ENCODE assay signal across 33 cellular contexts in genomic region chr7:95338832-95339231, GRCh38. TPM values are rescaled to one million over a fixed set of nuclear protein-coding genes. Genes with fewer than 3 reads are reported as not detected.
"Had no signal": no experiment of that assay in that cellular context is flagged by ENCODE, and none has a peak within 500 bp of the region (broad histone marks: within the 10 kb centered on the region; RNA-seq: fewer than 3 reads in every experiment).

No MANE protein-coding gene starts in this region.

- ATAC-seq: naive thymus-derived CD8-positive, alpha-beta T cell; natural killer cell treated with Interleukin-12 subunit alpha and Interleukin-12 subunit beta and Interleukin-15 and Interleukin-18, amount 100 ng/mL, for 72 hours; pancreas; right cardiac atrium; sciatic nerve; stimulated activated memory B cell treated with anti-CD40 and anti-IgM and Interleukin-4, amounts not matched to agents 10 μg/mL and 1 μg/mL and 100 μg/mL, for 72 hours; stimulated activated naive CD8-positive, alpha-beta T cell treated with anti-CD3 and anti-CD28 coated beads, Interleukin-15, amount 100 ng/mL, for 72 hours; stimulated activated naive CD8-positive, alpha-beta T cell treated with anti-CD3 and anti-CD28 coated beads, Interleukin-15, Interleukin-2, amounts not matched to agents 100 U/mL and 50 U/mL, for 24 hours; upper lobe of right lung had no signal

- H3K27ac ChIP-seq: neutrophil, pancreas, prostate gland, skin epidermis, spleen, suprapubic skin, testis, tibial artery, transverse colon, upper lobe of right lung, uterus had no signal

- H3K4me2 ChIP-seq: smooth muscle cell had no signal

- H3K4me3 ChIP-seq: pancreas, prostate gland, skin epidermis, smooth muscle cell, spleen, suprapubic skin, testis, tibial artery, transverse colon, upper lobe of right lung, uterus had no signal

- DNase-seq: naive thymus-derived CD8-positive, alpha-beta T cell; nephron progenitor cell; nucleus accumbens; pancreas; right cardiac atrium; spleen; stimulated activated CD4-positive, alpha-beta T cell treated with anti-CD3 and anti-CD28 coated beads, Interleukin-12 subunit alpha, Interleukin-12 subunit beta, amount 100 ng/mL, for 4 hours; stimulated activated CD4-positive, alpha-beta T cell treated with anti-CD3 and anti-CD28 coated beads, Interleukin-1b, Interleukin-23, amount 100 ng/mL, for 48 hours; stimulated activated CD4-positive, alpha-beta T cell treated with anti-CD3 and anti-CD28 coated beads, Interleukin-4, amount 100 ng/mL, for 1 hour; stimulated activated CD4-positive, alpha-beta T cell treated with anti-CD3 and anti-CD28 coated beads, Interleukin-4, amount 100 ng/mL, for 4 hours; stimulated activated CD8-positive, alpha-beta memory T cell treated with anti-CD3 and anti-CD28 coated beads, Interleukin-4, amount 100 ng/mL, for 48 hours; stimulated activated naive CD4-positive, alpha-beta T cell; stimulated activated naive CD8-positive, alpha-beta T cell treated with anti-CD3 and anti-CD28 coated beads, Interleukin-15, amount 100 ng/mL, for 72 hours; stimulated activated naive CD8-positive, alpha-beta T cell treated with anti-CD3 and anti-CD28 coated beads, Interleukin-15, Interleukin-2, amounts not matched to agents 100 U/mL and 50 U/mL, for 24 hours; substantia nigra; testis; tibial artery; transverse colon; upper lobe of right lung; uterus had no signal

- H3K9me3 ChIP-seq: neutrophil, pancreas, prostate gland, spleen, suprapubic skin, testis, tibial artery, transverse colon, upper lobe of right lung, uterus had no signal

- H3K36me3 ChIP-seq: neutrophil, pancreas, prostate gland, spleen, suprapubic skin, tibial artery, transverse colon, upper lobe of right lung, uterus had no signal

- H3K4me1 ChIP-seq: pancreas, prostate gland, spleen, suprapubic skin, testis, tibial artery, transverse colon, upper lobe of right lung, uterus had no signal

- H3K27me3 ChIP-seq: neutrophil, pancreas, spleen, suprapubic skin, testis, tibial artery, transverse colon, upper lobe of right lung, uterus had no signal

- FAIRE-seq: pancreas had no signal

RNA-seq across cellular contexts. Expression of gene PON1, which starts 14.5 kb away (rescaled TPM):
- total RNA-seq: naive thymus-derived CD8-positive, alpha-beta T cell; natural killer cell treated with Interleukin-12 subunit alpha and Interleukin-12 subunit beta and Interleukin-15 and Interleukin-18, amount 100 ng/mL, for 72 hours; neural crest cell; osteocyte; posterior vena cava; pulmonary artery endothelial cell; sciatic nerve; smooth muscle cell; spleen; urinary bladder; uterus had no signal
- polyA plus RNA-seq: naive thymus-derived CD8-positive, alpha-beta T cell; right cardiac atrium; smooth muscle cell had no signal

RNA-seq across cellular contexts. Expression of gene PON3, which starts 57.3 kb away (rescaled TPM):
- total RNA-seq: naive thymus-derived CD8-positive, alpha-beta T cell; natural killer cell treated with Interleukin-12 subunit alpha and Interleukin-12 subunit beta and Interleukin-15 and Interleukin-18, amount 100 ng/mL, for 72 hours; neural crest cell; osteocyte; smooth muscle cell had no signal
- polyA plus RNA-seq: naive thymus-derived CD8-positive, alpha-beta T cell; smooth muscle cell had no signal
